In the genomic region with DNA sequence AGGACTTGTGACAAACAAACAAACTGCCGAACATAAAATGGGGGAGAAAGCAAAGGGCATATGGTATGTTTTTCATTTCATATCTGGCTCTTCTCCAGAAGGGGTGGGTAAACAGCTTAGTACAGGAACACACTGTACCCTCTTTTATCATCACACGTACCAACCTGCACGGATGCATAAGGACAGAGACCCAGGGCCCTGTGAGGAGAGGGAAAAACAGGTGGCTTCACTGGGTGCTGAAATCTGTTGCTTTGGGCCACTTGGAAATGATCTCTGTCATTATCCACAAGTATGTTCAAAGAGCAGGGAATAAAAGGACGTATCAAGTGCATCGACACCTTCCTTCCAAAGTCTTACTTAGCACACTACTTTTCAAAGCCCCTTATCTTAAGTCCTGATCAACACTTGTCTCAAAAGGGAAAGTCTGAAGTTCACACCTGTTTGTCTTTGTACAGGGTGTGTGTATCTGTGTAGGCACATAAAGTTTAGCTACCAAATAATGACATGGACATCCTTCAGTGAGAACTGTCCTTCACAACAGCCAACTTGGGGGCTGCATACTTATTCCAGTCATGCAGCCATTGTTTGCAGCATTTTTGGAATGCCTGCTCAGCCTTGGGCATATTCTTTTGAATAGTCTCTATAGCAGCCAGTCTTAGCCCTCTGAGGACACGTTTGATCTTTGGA, we compare ENCODE assay signal across 1 cellular context.
TF ChIP-seq lines count a peak whose summit lies in the region.

No MANE protein-coding gene starts in this region.

TF ChIP-seq in HepG2, 621 proteins besides CTCF, POLR2A, EP300 and RAD21 (continued from another document and continues in another):
- TF ChIP-seq, protein P1, sequence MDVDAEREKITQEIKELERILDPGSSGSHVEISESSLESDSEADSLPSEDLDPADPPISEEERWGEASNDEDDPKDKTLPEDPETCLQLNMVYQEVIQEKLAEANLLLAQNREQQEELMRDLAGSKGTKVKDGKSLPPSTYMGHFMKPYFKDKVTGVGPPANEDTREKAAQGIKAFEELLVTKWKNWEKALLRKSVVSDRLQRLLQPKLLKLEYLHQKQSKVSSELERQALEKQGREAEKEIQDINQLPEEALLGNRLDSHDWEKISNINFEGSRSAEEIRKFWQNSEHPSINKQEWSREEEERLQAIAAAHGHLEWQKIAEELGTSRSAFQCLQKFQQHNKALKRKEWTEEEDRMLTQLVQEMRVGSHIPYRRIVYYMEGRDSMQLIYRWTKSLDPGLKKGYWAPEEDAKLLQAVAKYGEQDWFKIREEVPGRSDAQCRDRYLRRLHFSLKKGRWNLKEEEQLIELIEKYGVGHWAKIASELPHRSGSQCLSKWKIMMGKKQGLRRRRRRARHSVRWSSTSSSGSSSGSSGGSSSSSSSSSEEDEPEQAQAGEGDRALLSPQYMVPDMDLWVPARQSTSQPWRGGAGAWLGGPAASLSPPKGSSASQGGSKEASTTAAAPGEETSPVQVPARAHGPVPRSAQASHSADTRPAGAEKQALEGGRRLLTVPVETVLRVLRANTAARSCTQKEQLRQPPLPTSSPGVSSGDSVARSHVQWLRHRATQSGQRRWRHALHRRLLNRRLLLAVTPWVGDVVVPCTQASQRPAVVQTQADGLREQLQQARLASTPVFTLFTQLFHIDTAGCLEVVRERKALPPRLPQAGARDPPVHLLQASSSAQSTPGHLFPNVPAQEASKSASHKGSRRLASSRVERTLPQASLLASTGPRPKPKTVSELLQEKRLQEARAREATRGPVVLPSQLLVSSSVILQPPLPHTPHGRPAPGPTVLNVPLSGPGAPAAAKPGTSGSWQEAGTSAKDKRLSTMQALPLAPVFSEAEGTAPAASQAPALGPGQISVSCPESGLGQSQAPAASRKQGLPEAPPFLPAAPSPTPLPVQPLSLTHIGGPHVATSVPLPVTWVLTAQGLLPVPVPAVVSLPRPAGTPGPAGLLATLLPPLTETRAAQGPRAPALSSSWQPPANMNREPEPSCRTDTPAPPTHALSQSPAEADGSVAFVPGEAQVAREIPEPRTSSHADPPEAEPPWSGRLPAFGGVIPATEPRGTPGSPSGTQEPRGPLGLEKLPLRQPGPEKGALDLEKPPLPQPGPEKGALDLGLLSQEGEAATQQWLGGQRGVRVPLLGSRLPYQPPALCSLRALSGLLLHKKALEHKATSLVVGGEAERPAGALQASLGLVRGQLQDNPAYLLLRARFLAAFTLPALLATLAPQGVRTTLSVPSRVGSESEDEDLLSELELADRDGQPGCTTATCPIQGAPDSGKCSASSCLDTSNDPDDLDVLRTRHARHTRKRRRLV (CRISPR knock-in tag; IDR thresholded peaks at IDR 0.05) = no peak
- TF ChIP-seq SPEN (CRISPR knock-in tag; IDR thresholded peaks at IDR 0.05; ENCODE audit: low read depth) = 0 out of 2 replicates have a peak, but pooled peaks have one; percentile 35
- TF ChIP-seq MAZ (IDR thresholded peaks at IDR 0.05; ENCODE audit: borderline replicate concordance, low read depth, low read length) = no peak
- 0 out of 2 replicates have a peak, but pooled peaks have one; percentile 5 for TF ChIP-seq MAZ (CRISPR knock-in tag; IDR thresholded peaks at IDR 0.05; ENCODE audit: low read depth)
- no peak for TF ChIP-seq SKI (IDR thresholded peaks at IDR 0.05; ENCODE audit: partially characterized antibody)
- peak; percentile 76 for TF ChIP-seq ZMYM2 (CRISPR knock-in tag; IDR thresholded peaks at IDR 0.05)
- TF ChIP-seq FOXA1 (IDR thresholded peaks at IDR 0.05) = no peak
- peak; percentile 1; the same call in 1 of the 2 replicates for TF ChIP-seq FOXA1 (CRISPR knock-in tag; IDR thresholded peaks at IDR 0.05)
- TF ChIP-seq, protein P2, sequence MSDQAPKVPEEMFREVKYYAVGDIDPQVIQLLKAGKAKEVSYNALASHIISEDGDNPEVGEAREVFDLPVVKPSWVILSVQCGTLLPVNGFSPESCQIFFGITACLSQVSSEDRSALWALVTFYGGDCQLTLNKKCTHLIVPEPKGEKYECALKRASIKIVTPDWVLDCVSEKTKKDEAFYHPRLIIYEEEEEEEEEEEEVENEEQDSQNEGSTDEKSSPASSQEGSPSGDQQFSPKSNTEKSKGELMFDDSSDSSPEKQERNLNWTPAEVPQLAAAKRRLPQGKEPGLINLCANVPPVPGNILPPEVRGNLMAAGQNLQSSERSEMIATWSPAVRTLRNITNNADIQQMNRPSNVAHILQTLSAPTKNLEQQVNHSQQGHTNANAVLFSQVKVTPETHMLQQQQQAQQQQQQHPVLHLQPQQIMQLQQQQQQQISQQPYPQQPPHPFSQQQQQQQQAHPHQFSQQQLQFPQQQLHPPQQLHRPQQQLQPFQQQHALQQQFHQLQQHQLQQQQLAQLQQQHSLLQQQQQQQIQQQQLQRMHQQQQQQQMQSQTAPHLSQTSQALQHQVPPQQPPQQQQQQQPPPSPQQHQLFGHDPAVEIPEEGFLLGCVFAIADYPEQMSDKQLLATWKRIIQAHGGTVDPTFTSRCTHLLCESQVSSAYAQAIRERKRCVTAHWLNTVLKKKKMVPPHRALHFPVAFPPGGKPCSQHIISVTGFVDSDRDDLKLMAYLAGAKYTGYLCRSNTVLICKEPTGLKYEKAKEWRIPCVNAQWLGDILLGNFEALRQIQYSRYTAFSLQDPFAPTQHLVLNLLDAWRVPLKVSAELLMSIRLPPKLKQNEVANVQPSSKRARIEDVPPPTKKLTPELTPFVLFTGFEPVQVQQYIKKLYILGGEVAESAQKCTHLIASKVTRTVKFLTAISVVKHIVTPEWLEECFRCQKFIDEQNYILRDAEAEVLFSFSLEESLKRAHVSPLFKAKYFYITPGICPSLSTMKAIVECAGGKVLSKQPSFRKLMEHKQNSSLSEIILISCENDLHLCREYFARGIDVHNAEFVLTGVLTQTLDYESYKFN (CRISPR knock-in tag; conservative IDR thresholded peaks at IDR 0.05) = peak; percentile 61
- no peak; the same call in 1 of the 2 replicates for TF ChIP-seq RCOR2 (CRISPR knock-in tag; IDR thresholded peaks at IDR 0.05)
- no peak for TF ChIP-seq ZNF224 (CRISPR knock-in tag; IDR thresholded peaks at IDR 0.05)
- TF ChIP-seq ISL2 (CRISPR knock-in tag; IDR thresholded peaks at IDR 0.05) = 0 out of 2 replicates have a peak, but pooled peaks have one; percentile 23
- no peak for TF ChIP-seq ZNF775 (CRISPR knock-in tag; IDR thresholded peaks at IDR 0.05; ENCODE audit: borderline replicate concordance)
- TF ChIP-seq SOX6 (IDR thresholded peaks at IDR 0.05) = no peak
- TF ChIP-seq SOX6 (CRISPR knock-in tag; IDR thresholded peaks at IDR 0.05) = peak; percentile 68
- TF ChIP-seq, protein P3, sequence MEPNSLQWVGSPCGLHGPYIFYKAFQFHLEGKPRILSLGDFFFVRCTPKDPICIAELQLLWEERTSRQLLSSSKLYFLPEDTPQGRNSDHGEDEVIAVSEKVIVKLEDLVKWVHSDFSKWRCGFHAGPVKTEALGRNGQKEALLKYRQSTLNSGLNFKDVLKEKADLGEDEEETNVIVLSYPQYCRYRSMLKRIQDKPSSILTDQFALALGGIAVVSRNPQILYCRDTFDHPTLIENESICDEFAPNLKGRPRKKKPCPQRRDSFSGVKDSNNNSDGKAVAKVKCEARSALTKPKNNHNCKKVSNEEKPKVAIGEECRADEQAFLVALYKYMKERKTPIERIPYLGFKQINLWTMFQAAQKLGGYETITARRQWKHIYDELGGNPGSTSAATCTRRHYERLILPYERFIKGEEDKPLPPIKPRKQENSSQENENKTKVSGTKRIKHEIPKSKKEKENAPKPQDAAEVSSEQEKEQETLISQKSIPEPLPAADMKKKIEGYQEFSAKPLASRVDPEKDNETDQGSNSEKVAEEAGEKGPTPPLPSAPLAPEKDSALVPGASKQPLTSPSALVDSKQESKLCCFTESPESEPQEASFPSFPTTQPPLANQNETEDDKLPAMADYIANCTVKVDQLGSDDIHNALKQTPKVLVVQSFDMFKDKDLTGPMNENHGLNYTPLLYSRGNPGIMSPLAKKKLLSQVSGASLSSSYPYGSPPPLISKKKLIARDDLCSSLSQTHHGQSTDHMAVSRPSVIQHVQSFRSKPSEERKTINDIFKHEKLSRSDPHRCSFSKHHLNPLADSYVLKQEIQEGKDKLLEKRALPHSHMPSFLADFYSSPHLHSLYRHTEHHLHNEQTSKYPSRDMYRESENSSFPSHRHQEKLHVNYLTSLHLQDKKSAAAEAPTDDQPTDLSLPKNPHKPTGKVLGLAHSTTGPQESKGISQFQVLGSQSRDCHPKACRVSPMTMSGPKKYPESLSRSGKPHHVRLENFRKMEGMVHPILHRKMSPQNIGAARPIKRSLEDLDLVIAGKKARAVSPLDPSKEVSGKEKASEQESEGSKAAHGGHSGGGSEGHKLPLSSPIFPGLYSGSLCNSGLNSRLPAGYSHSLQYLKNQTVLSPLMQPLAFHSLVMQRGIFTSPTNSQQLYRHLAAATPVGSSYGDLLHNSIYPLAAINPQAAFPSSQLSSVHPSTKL (CRISPR knock-in tag; IDR thresholded peaks at IDR 0.05) = peak; percentile 7; the same call in 1 of the 2 replicates
- TF ChIP-seq CREB1 (IDR thresholded peaks at IDR 0.05) = no peak
- 0 out of 2 replicates have a peak, but pooled peaks have one; percentile 37 for TF ChIP-seq CREB1 (CRISPR knock-in tag; IDR thresholded peaks at IDR 0.05)
- TF ChIP-seq SP5 (CRISPR knock-in tag; IDR thresholded peaks at IDR 0.05; ENCODE audit: borderline replicate concordance, low read depth) = peak; percentile 57; the same call in 1 of the 2 replicates
- 0 out of 2 replicates have a peak, but pooled peaks have one; percentile 5 for TF ChIP-seq RARA (CRISPR knock-in tag; IDR thresholded peaks at IDR 0.05)
- TF ChIP-seq BRD4 (CRISPR knock-in tag; IDR thresholded peaks at IDR 0.05) = no peak
- TF ChIP-seq SAFB2 (CRISPR knock-in tag; IDR thresholded peaks at IDR 0.05; ENCODE audit: borderline replicate concordance, low read depth) = 0 out of 2 replicates have a peak, but pooled peaks have one; percentile 70
- TF ChIP-seq ASH2L (IDR thresholded peaks at IDR 0.05; ENCODE audit: insufficient read length, low read depth, low read length) = peak; percentile 35
- TF ChIP-seq, protein P4, sequence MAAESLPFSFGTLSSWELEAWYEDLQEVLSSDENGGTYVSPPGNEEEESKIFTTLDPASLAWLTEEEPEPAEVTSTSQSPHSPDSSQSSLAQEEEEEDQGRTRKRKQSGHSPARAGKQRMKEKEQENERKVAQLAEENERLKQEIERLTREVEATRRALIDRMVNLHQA (CRISPR knock-in tag; IDR thresholded peaks at IDR 0.05) = no peak
- TF ChIP-seq KDM1A (CRISPR knock-in tag; IDR thresholded peaks at IDR 0.05) = peak; percentile 36; the same call in 1 of the 2 replicates
- no peak for TF ChIP-seq PAWR (CRISPR knock-in tag; IDR thresholded peaks at IDR 0.05; ENCODE audit: borderline replicate concordance)
- TF ChIP-seq ZNF12 (CRISPR knock-in tag; IDR thresholded peaks at IDR 0.05) = 0 out of 2 replicates have a peak, but pooled peaks have one; percentile 11
- peak; percentile 36; the same call in 1 of the 2 replicates for TF ChIP-seq ZNF547 (CRISPR knock-in tag; IDR thresholded peaks at IDR 0.05)
- peak; percentile 11; the same call in 1 of the 2 replicates for TF ChIP-seq TCF7 (IDR thresholded peaks at IDR 0.05; ENCODE audit: low read depth)
- no peak for TF ChIP-seq CBFB (CRISPR knock-in tag; IDR thresholded peaks at IDR 0.05)
- TF ChIP-seq ZNF292 (CRISPR knock-in tag; IDR thresholded peaks at IDR 0.05; ENCODE audit: borderline replicate concordance, low read depth) = peak; percentile 15; the same call in 1 of the 2 replicates
- TF ChIP-seq, protein P5, sequence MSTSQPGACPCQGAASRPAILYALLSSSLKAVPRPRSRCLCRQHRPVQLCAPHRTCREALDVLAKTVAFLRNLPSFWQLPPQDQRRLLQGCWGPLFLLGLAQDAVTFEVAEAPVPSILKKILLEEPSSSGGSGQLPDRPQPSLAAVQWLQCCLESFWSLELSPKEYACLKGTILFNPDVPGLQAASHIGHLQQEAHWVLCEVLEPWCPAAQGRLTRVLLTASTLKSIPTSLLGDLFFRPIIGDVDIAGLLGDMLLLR (CRISPR knock-in tag; IDR thresholded peaks at IDR 0.05) = no peak
- peak; percentile 66; the same call in 1 of the 2 replicates for TF ChIP-seq MBD4 (IDR thresholded peaks at IDR 0.05; ENCODE audit: borderline replicate concordance, low read length)
- TF ChIP-seq, protein P6, sequence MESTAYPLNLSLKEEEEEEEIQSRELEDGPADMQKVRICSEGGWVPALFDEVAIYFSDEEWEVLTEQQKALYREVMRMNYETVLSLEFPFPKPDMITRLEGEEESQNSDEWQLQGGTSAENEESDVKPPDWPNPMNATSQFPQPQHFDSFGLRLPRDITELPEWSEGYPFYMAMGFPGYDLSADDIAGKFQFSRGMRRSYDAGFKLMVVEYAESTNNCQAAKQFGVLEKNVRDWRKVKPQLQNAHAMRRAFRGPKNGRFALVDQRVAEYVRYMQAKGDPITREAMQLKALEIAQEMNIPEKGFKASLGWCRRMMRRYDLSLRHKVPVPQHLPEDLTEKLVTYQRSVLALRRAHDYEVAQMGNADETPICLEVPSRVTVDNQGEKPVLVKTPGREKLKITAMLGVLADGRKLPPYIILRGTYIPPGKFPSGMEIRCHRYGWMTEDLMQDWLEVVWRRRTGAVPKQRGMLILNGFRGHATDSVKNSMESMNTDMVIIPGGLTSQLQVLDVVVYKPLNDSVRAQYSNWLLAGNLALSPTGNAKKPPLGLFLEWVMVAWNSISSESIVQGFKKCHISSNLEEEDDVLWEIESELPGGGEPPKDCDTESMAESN (CRISPR knock-in tag; conservative IDR thresholded peaks at IDR 0.05) = no peak
- TF ChIP-seq, protein P7, sequence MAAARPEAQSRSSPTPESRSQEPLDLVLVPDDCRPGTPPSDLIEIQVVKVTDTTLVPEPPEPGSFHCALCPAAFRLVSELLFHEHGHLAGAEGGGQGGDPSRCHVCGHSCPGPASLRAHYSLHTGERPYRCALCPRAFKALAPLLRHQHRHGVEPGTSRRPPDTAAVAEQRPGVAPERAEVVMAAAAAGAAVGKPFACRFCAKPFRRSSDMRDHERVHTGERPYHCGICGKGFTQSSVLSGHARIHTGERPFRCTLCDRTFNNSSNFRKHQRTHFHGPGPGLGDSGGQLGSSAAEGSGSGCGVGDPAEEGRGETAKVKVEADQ (CRISPR knock-in tag; IDR thresholded peaks at IDR 0.05; ENCODE audit: borderline replicate concordance) = peak; percentile 33; the same call in 1 of the 2 replicates
- TF ChIP-seq MIXL1 (CRISPR knock-in tag; IDR thresholded peaks at IDR 0.05) = 0 out of 2 replicates have a peak, but pooled peaks have one; percentile 9
- peak; percentile 46; the same call in 1 of the 2 replicates for TF ChIP-seq ZNF317 (CRISPR knock-in tag; IDR thresholded peaks at IDR 0.05)
- TF ChIP-seq, protein P8, sequence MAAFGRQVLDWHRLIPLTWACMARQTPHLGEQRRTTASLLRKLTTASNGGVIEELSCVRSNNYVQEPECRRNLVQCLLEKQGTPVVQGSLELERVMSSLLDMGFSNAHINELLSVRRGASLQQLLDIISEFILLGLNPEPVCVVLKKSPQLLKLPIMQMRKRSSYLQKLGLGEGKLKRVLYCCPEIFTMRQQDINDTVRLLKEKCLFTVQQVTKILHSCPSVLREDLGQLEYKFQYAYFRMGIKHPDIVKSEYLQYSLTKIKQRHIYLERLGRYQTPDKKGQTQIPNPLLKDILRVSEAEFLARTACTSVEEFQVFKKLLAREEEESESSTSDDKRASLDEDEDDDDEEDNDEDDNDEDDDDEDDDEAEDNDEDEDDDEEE (CRISPR knock-in tag; IDR thresholded peaks at IDR 0.05) = no peak
- 0 out of 2 replicates have a peak, but pooled peaks have one; percentile 22 for TF ChIP-seq ZNF614 (CRISPR knock-in tag; IDR thresholded peaks at IDR 0.05; ENCODE audit: borderline replicate concordance)
